8 cellular contexts compared by ENCODE assay signal in the genomic region with DNA sequence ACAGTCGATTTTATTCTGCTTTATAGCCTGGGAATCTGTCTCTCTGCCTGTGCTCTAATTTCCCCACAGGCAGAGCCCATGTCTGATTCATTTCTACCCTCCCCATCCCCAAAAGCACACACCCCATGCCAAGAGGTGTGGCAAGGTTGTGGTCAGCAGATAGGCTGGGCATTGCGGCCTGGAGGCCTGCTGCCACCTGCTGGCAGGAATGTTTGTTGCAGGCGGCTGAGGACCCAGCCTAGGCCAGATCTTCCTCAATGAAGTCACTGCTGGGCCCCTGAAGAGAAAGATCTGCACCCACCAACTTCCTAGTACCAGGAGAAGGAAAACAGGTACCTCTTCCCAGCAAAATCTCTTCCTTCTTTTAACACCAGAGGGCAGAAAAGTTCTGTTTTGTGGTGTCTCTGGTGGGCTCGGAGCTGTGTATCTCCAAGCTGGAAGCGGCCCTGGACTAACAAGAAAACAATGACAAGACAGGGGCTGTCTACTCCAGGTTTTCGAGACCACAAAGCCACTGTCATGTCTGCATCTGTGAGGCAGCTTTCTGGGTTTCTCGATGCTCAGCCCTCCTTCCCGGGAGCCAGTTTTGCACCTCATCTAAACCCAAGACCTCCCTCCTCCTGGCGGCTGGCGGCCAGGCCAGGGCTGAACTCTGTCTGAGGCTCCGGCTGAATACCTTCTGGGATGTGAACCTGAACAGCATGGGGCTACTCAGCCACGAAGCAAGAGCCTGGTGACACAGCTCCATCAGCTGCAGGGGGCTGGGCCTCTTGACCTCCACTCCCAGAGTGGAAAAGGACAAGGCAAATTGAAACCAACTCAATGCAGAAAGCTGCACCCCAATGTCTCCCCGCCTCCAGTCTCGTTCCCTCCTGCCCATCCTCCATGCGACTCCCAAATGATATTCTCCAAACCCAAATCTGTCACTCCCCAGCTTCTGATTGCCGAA. TPM values are rescaled to one million over a fixed set of nuclear protein-coding genes. Genes with fewer than 3 reads are reported as not detected.
DNase-seq lines count a peak whose midpoint lies in the region; ATAC-seq and TF ChIP-seq lines count a peak whose summit lies in the region.

No MANE protein-coding gene starts in this region.

- H3K36me3 Mint-ChIP-seq in mesothelial cell of epicardium = peaks cover 6% of the 10 kb centered on the region

- no peak overlapping the region for H3K4me3 Mint-ChIP-seq in mesothelial cell of epicardium

- DNase-seq in Caki2 (ENCODE audit: low read depth) = peak; percentile 93
- DNase-seq in NCI-H748 treated with DMSO at 0.1 percent for 48 hours (lab: John Stamatoyannopoulos, UW) = peak; percentile 13
- peak; percentile 50 for DNase-seq in activated T-cell treated with anti-CD3 and anti-CD28 coated beads for 1 hour (ENCODE audit: low read depth)
- DNase-seq in epithelial cell of proximal tubule (ENCODE audit: low read depth) = peak; percentile 83
- DNase-seq in mesothelial cell of epicardium (ENCODE audit: low spot score in 2 of 2, unreplicated experiment in 2 of 2) = peak in 1 of 2 experiments; percentile 88
- DNase-seq in stimulated activated naive CD8-positive, alpha-beta T cell treated with anti-CD3 and anti-CD28 coated beads, Interleukin-15, Interleukin-2, amounts not matched to agents 100 U/mL and 50 U/mL, for 24 hours = peak; percentile 76

- in situ Hi-C loops in Caki2 (cut with HindIII; ENCODE audit: low pct_unique_long_range_greater_than_20kb, low sequenced_read_pairs) = no loop called here

- H3K4me1 Mint-ChIP-seq in mesothelial cell of epicardium = peaks cover 34% of the 10 kb centered on the region

- peak overlapping the region; percentile 49 for H3K27ac Mint-ChIP-seq in mesothelial cell of epicardium

- ATAC-seq in GM21737 (IDR thresholded peaks at IDR 0.05; ENCODE audit: unreplicated experiment) (peak; percentile 57), HG02970 (IDR thresholded peaks at IDR 0.05; ENCODE audit: low FRiP score, unreplicated experiment) (no peak)
- ATAC-seq in stimulated activated naive CD8-positive, alpha-beta T cell treated with anti-CD3 and anti-CD28 coated beads, Interleukin-15, Interleukin-2, amounts not matched to agents 100 U/mL and 50 U/mL, for 24 hours = peak; percentile 67

- no peaks in the 10 kb centered on the region for H3K27me3 Mint-ChIP-seq in mesothelial cell of epicardium (ENCODE audit: low read depth)

- TF ChIP-seq CTCF in epithelial cell of proximal tubule (conservative IDR thresholded peaks at IDR 0.05; ENCODE audit: low read depth, low read length) (peak; percentile 99), mesothelial cell of epicardium (IDR thresholded peaks at IDR 0.05; ENCODE audit: unreplicated experiment) (peak; percentile 99)

- H3K9me3 Mint-ChIP-seq in mesothelial cell of epicardium = no peaks in the 10 kb centered on the region

- H3K4me3 ChIP-seq in epithelial cell of proximal tubule (ENCODE audit: low read depth, low read length) = peak overlapping the region; percentile 26

RNA-seq across cellular contexts. Expression of gene ANKS6, which starts 4.9 kb away (rescaled TPM):
- total RNA-seq in Caki2 (2014; rRNA removed; shearing (Covaris generic); ENCODE audit: low replicate concordance) = 60.9 and 106 TPM in 2 replicates
- total RNA-seq in epithelial cell of proximal tubule = 23.8 and 28.6 TPM in 2 replicates
- 40.5 to 48.6 TPM (median 42.0 TPM) in 3 replicates for total RNA-seq in mesothelial cell of epicardium

RNA-seq across cellular contexts. Expression of gene GALNT12, which starts 16.0 kb away (rescaled TPM):
- 75.9 and 110 TPM in 2 replicates for total RNA-seq in Caki2 (2014; rRNA removed; shearing (Covaris generic); ENCODE audit: low replicate concordance)
- total RNA-seq in epithelial cell of proximal tubule = 8.8 and 19.5 TPM in 2 replicates
- 10.1 to 10.6 TPM (median 10.3 TPM) in 3 replicates for total RNA-seq in mesothelial cell of epicardium
